In genomic region chr4:81471361-81472248, GRCh38 we compare ENCODE assay signal across 8 cellular contexts. TPM values are rescaled to one million over a fixed set of nuclear protein-coding genes. Genes with fewer than 3 reads are reported as not detected.
DNase-seq lines count a peak whose midpoint lies in the region; ATAC-seq and TF ChIP-seq lines count a peak whose summit lies in the region.

Gene RASGEF1B (minus strand): TSS chr4:81471907. CDS start chr4:81459508, 12,399 bp downstream.

- H3K4me3 Mint-ChIP-seq in activated T-helper 1 cell treated with anti-CD3 and anti-CD28 coated beads, Interleukin-12 subunit alpha, Interleukin-12 subunit beta, Interleukin-2, Interleukin-4 antibody, amounts not matched to agents 30 ng/mL and 10 ng/mL and 1 ng/mL, durations not matched to agents 14 hours and 24 hours and 36 hours, result peak within 1 kb of the TSS; percentile 93
- peak within 1 kb of the TSS; percentile 90 to 99 (median 96) for H3K4me3 Mint-ChIP-seq in naive B cell
- peak within 1 kb of the TSS; percentile 93 for H3K4me3 Mint-ChIP-seq in stimulated activated effector memory CD8-positive, alpha-beta T cell treated with anti-CD3 and anti-CD28 coated beads, Interleukin-12 subunit alpha, Interleukin-12 subunit beta, amount 100 ng/mL, for 72 hours

- no peaks in the 10 kb centered on the region for H3K79me2 ChIP-seq in fibroblast of lung (ENCODE audit: control insufficient read depth, insufficient read depth, low read length)

- peak within 1 kb of the TSS; percentile 43 for H3K9ac ChIP-seq in fibroblast of lung (ENCODE audit: insufficient read depth, low read length)

- H3K27me3 ChIP-seq in fibroblast of lung (ENCODE audit: control insufficient read depth, insufficient read depth, low read length), result peaks cover 12% of the 10 kb centered on the region

- DNase-seq in DMS153 (lab: John Stamatoyannopoulos, UW) (peak; percentile 96), RKO (ENCODE audit: low spot score) (peak; percentile 84), fibroblast of lung (ENCODE audit: low read depth in 2 of 2) (peak; percentile 58 to 70), naive B cell (peak; percentile 99)
- DNase-seq in activated T-helper 1 cell treated with anti-CD3 and anti-CD28 coated beads, Interleukin-12 subunit alpha, Interleukin-12 subunit beta, Interleukin-2, Interleukin-4 antibody, amounts not matched to agents 30 ng/mL and 10 ng/mL and 1 ng/mL, durations not matched to agents 14 hours and 24 hours and 36 hours (ENCODE audit: low spot score), result peak; percentile 91
- peak; percentile 94 to 97 for DNase-seq in stimulated activated effector memory CD8-positive, alpha-beta T cell treated with anti-CD3 and anti-CD28 coated beads, Interleukin-12 subunit alpha, Interleukin-12 subunit beta, amount 100 ng/mL, for 72 hours (ENCODE audit: low spot score in 2 of 2)

- ATAC-seq in GM21737 (IDR thresholded peaks at IDR 0.05; ENCODE audit: unreplicated experiment) (peak; percentile 92), naive B cell (ENCODE audit: low read depth in 2 of 2) (peak; percentile 72 to 77)
- ATAC-seq in stimulated activated effector memory CD8-positive, alpha-beta T cell treated with anti-CD3 and anti-CD28 coated beads, Interleukin-12 subunit alpha, Interleukin-12 subunit beta, amount 100 ng/mL, for 72 hours, result peak; percentile 94

- H3K4me1 ChIP-seq in fibroblast of lung (ENCODE audit: control insufficient read depth, extremely low read depth, insufficient read depth, low read length), result peaks cover 4% of the 10 kb centered on the region

- H3K9me3 Mint-ChIP-seq in activated T-helper 1 cell treated with anti-CD3 and anti-CD28 coated beads, Interleukin-12 subunit alpha, Interleukin-12 subunit beta, Interleukin-2, Interleukin-4 antibody, amounts not matched to agents 30 ng/mL and 10 ng/mL and 1 ng/mL, durations not matched to agents 14 hours and 24 hours and 36 hours, result peaks cover 3% of the 10 kb centered on the region
- peaks cover 0 to 4% (median 0%) of the 10 kb centered on the region in 7 donors for H3K9me3 Mint-ChIP-seq in naive B cell
- no peaks in the 10 kb centered on the region for H3K9me3 Mint-ChIP-seq in stimulated activated effector memory CD8-positive, alpha-beta T cell treated with anti-CD3 and anti-CD28 coated beads, Interleukin-12 subunit alpha, Interleukin-12 subunit beta, amount 100 ng/mL, for 72 hours

- peak within 1 kb of the TSS; percentile 92 for H3K27ac Mint-ChIP-seq in activated T-helper 1 cell treated with anti-CD3 and anti-CD28 coated beads, Interleukin-12 subunit alpha, Interleukin-12 subunit beta, Interleukin-2, Interleukin-4 antibody, amounts not matched to agents 30 ng/mL and 10 ng/mL and 1 ng/mL, durations not matched to agents 14 hours and 24 hours and 36 hours
- H3K27ac Mint-ChIP-seq in naive B cell, result peak within 1 kb of the TSS; percentile 95 to 99 (median 99)
- peak within 1 kb of the TSS; percentile 91 for H3K27ac Mint-ChIP-seq in stimulated activated effector memory CD8-positive, alpha-beta T cell treated with anti-CD3 and anti-CD28 coated beads, Interleukin-12 subunit alpha, Interleukin-12 subunit beta, amount 100 ng/mL, for 72 hours

- peaks cover 20% of the 10 kb centered on the region for H3K27me3 Mint-ChIP-seq in activated T-helper 1 cell treated with anti-CD3 and anti-CD28 coated beads, Interleukin-12 subunit alpha, Interleukin-12 subunit beta, Interleukin-2, Interleukin-4 antibody, amounts not matched to agents 30 ng/mL and 10 ng/mL and 1 ng/mL, durations not matched to agents 14 hours and 24 hours and 36 hours (ENCODE audit: insufficient read depth)
- no peaks in the 10 kb centered on the region for H3K27me3 Mint-ChIP-seq in naive B cell

- H3K9me3 ChIP-seq in KOPT-K1 (ENCODE audit: insufficient read depth, low read length, poor library complexity, severe bottlenecking) (no peaks in the 10 kb centered on the region), fibroblast of lung (ENCODE audit: control insufficient read depth, insufficient read depth, low read depth, low read length) (no peaks in the 10 kb centered on the region)

- peaks cover 50% of the 10 kb centered on the region for H3K4me1 Mint-ChIP-seq in activated T-helper 1 cell treated with anti-CD3 and anti-CD28 coated beads, Interleukin-12 subunit alpha, Interleukin-12 subunit beta, Interleukin-2, Interleukin-4 antibody, amounts not matched to agents 30 ng/mL and 10 ng/mL and 1 ng/mL, durations not matched to agents 14 hours and 24 hours and 36 hours (ENCODE audit: low read depth)
- H3K4me1 Mint-ChIP-seq in naive B cell, result peaks cover 47 to 60% (median 50%) of the 10 kb centered on the region in 3 donors
- peaks cover 44% of the 10 kb centered on the region for H3K4me1 Mint-ChIP-seq in stimulated activated effector memory CD8-positive, alpha-beta T cell treated with anti-CD3 and anti-CD28 coated beads, Interleukin-12 subunit alpha, Interleukin-12 subunit beta, amount 100 ng/mL, for 72 hours

- TF ChIP-seq CTCF in fibroblast of lung (conservative IDR thresholded peaks at IDR 0.05 in 1 of 2, IDR thresholded peaks at IDR 0.05 in 1 of 2; ENCODE audit: low read depth in 1 of 2, low read length in 2 of 2), result no peak

- peak within 1 kb of the TSS; percentile 64 for H2AFZ ChIP-seq in fibroblast of lung (ENCODE audit: low read length)

- H3K4me3 ChIP-seq in fibroblast of lung (replicated peaks in 1 of 4; ENCODE audit: control extremely low read depth in 1 of 4, insufficient read depth in 1 of 4, low read depth in 3 of 4, low read length in 4 of 4), result peak within 1 kb of the TSS; percentile 59 to 69 (median 61)

- H3K36me3 ChIP-seq in KOPT-K1 (ENCODE audit: insufficient read depth, low read length) (no peaks in the 10 kb centered on the region), fibroblast of lung (ENCODE audit: control insufficient read depth, insufficient read depth, low read length) (no peaks in the 10 kb centered on the region)

- H3K36me3 Mint-ChIP-seq in activated T-helper 1 cell treated with anti-CD3 and anti-CD28 coated beads, Interleukin-12 subunit alpha, Interleukin-12 subunit beta, Interleukin-2, Interleukin-4 antibody, amounts not matched to agents 30 ng/mL and 10 ng/mL and 1 ng/mL, durations not matched to agents 14 hours and 24 hours and 36 hours (ENCODE audit: low read depth), result no peaks in the 10 kb centered on the region
- peaks cover 0 to 8% of the 10 kb centered on the region in 2 donors for H3K36me3 Mint-ChIP-seq in naive B cell
- peaks cover 15% of the 10 kb centered on the region for H3K36me3 Mint-ChIP-seq in stimulated activated effector memory CD8-positive, alpha-beta T cell treated with anti-CD3 and anti-CD28 coated beads, Interleukin-12 subunit alpha, Interleukin-12 subunit beta, amount 100 ng/mL, for 72 hours

- H3K27ac ChIP-seq in KOPT-K1 (ENCODE audit: low read depth, low read length, poor library complexity, severe bottlenecking) (peak within 1 kb of the TSS; percentile 75), fibroblast of lung (ENCODE audit: insufficient read depth, low read length) (no peak within 1 kb of the TSS)

- intact Hi-C loops in activated T-helper 1 cell treated with anti-CD3 and anti-CD28 coated beads, Interleukin-12 subunit alpha, Interleukin-12 subunit beta, Interleukin-2, Interleukin-4 antibody, amounts not matched to agents 30 ng/mL and 10 ng/mL and 1 ng/mL, durations not matched to agents 14 hours and 24 hours and 36 hours (cut with micrococcal nuclease), result loop anchor here (1.0 to 10.0 kb wide), 11 partner anchors 21 to 1543 kb away; partner anchors contain the start of genes ENOPH1, HNRNPD, HNRNPDL and LIN54

- peak within 1 kb of the TSS; percentile 97 for H3K4me2 ChIP-seq in fibroblast of lung (ENCODE audit: extremely low read depth, insufficient read depth, low read length)

- no peaks in the 10 kb centered on the region for H4K20me1 ChIP-seq in fibroblast of lung (ENCODE audit: control insufficient read depth, extremely low read depth, insufficient read depth, low read length)

RNA-seq across cellular contexts. Expression of gene RASGEF1B, which starts in this region (rescaled TPM):
- 3.6 and 3.7 TPM in 2 replicates for total RNA-seq in activated T-helper 1 cell treated with anti-CD3 and anti-CD28 coated beads, Interleukin-12 subunit alpha, Interleukin-12 subunit beta, Interleukin-2, Interleukin-4 antibody, amounts not matched to agents 30 ng/mL and 10 ng/mL and 1 ng/mL, durations not matched to agents 14 hours and 24 hours and 36 hours
- 0.33 and 0.51 TPM in 2 replicates for total RNA-seq in fibroblast of lung
- polyA plus RNA-seq in fibroblast of lung, result 0.02 and 0.09 TPM in 2 replicates
- 0.07 TPM in 1 of 2 replicates, not detected in the other for polyA plus RNA-seq in fibroblast of lung (2012)
- not detected in 2 replicates for polyA minus RNA-seq in fibroblast of lung (ENCODE audit: low replicate concordance)
- 10 to 100 TPM; 43.9 to 75.9 (median 50.0) TPM for polyA plus RNA-seq in naive B cell (ENCODE audit: low read depth in 6 of 6)

Comparison
In these comparisons a context has a peak if more than half of its experiments do, and no peak if none do; other contexts are left out.
1. RNA of gene RASGEF1B (polyA plus RNA-seq): 43.9 to 75.9 TPM in naive B cell; 0.02 to 0.09 TPM in fibroblast of lung; every median in the first group is over 10 times any median in the second.
2. Peak in DNase-seq, H3K4me3 ChIP-seq, H3K9ac ChIP-seq and H3K4me2 ChIP-seq in fibroblast of lung; RNA of the gene not detected or under 1 TPM.
3. Peak in every context shown above with its lines, with median percentiles within 50 percentile points of each other: DNase-seq, ATAC-seq, H3K27ac Mint-ChIP-seq and H3K4me3 Mint-ChIP-seq.